10 cellular contexts compared by ENCODE assay signal in genomic region chr17:28346746-28347246, GRCh38. TPM values are rescaled to one million over a fixed set of nuclear protein-coding genes. Genes with fewer than 3 reads are reported as not detected.
A peak's percentile ranks its signal among the peaks of the same experiment; 100 is the strongest.
DNase-seq lines count a peak whose midpoint lies in the region; ATAC-seq, FAIRE-seq and TF ChIP-seq lines count a peak whose summit lies in the region.
"Had no signal": no experiment of that assay in that cellular context is flagged by ENCODE, and none has a peak within 500 bp of the region (broad histone marks: within the 10 kb centered on the region; RNA-seq: fewer than 3 reads in every experiment).

No MANE protein-coding gene starts in this region.

- TF ChIP-seq CTCF in BE2C (IDR thresholded peaks at IDR 0.05; ENCODE audit: low read depth, low read length) (peak; percentile 32), Loucy (conservative IDR thresholded peaks at IDR 0.05; ENCODE audit: low read length) (peak; percentile 32; the same call in 1 of the 2 replicates), choroid plexus epithelial cell (conservative IDR thresholded peaks at IDR 0.05; ENCODE audit: low read depth, low read length) (peak; percentile 64), HepG2 (CRISPR knock-in tag; IDR thresholded peaks at IDR 0.05) (peak; percentile 84)

- peak in 1 of 2 experiments; percentile 37; a peak in 2 of 4 replicates for TF ChIP-seq EP300 in HepG2 (IDR thresholded peaks at IDR 0.05; ENCODE audit: low read depth in 2 of 2, low read length in 2 of 2)
- 0 out of 2 replicates have a peak, but pooled peaks have one; percentile 14 for TF ChIP-seq EP300 in HepG2 (CRISPR knock-in tag; IDR thresholded peaks at IDR 0.05; ENCODE audit: borderline replicate concordance)

- H3K9ac ChIP-seq in Loucy (ENCODE audit: low read depth, low read length, poor library complexity, severe bottlenecking) (no peak overlapping the region), HepG2 (ENCODE audit: insufficient read depth, low read depth, low read length) (no peak overlapping the region)

- H3K27me3 ChIP-seq in BE2C: no peaks in the 10 kb centered on the region
- H3K27me3 ChIP-seq in Loucy (ENCODE audit: insufficient read depth, low read length, poor library complexity, severe bottlenecking): no peaks in the 10 kb centered on the region
- H3K27me3 ChIP-seq in HepG2 (ENCODE audit: control insufficient read depth in 1 of 2, insufficient read depth in 2 of 2, low read length in 2 of 2): no peaks in the 10 kb centered on the region
- H3K27me3 ChIP-seq: SJCRH30 had no signal

- H3K9me3 ChIP-seq in BE2C (no peaks in the 10 kb centered on the region), Loucy (ENCODE audit: insufficient read depth, low read depth, low read length) (no peaks in the 10 kb centered on the region), HepG2 (ENCODE audit: low read length) (no peaks in the 10 kb centered on the region)
- H3K9me3 ChIP-seq: SJCRH30 had no signal

- no peaks in the 10 kb centered on the region for H3K9me2 ChIP-seq in Loucy (replicated peaks; ENCODE audit: low read depth, low read length)

- H3K4me2 ChIP-seq in Loucy (ENCODE audit: low read depth, low read length, poor library complexity, severe bottlenecking) (no peak overlapping the region), HepG2 (ENCODE audit: low read depth, low read length) (peak overlapping the region; percentile 21; the same call in 1 of the 2 replicates)

- POLR2A ChIA-PET in HepG2 (lab: Yijun Ruan, JAX): interaction anchor here (0.9 to 5.7 kb wide), 8 partner anchors 10 to 142 kb away, joined by 3 to 68 read pairs (median 14); partner anchors contain the start of genes IFT20, POLDIP2, SLC46A1 and TMEM97

- peak; percentile 62; the same call in 1 of the 2 replicates for TF ChIP-seq RAD21 in HepG2 (CRISPR knock-in tag; IDR thresholded peaks at IDR 0.05)

- peak; percentile 93 for FAIRE-seq in HepG2 (lab: Jason Lieb, UNC)

- H3K36me3 Mint-ChIP-seq in activated naive CD8-positive, alpha-beta T cell treated with anti-CD3 and anti-CD28 coated beads, Interleukin-2, amount 50 U/mL, for 24 hours (ENCODE audit: low read depth): peaks cover 38% of the 10 kb centered on the region

- no peaks in the 10 kb centered on the region for H3K27me3 Mint-ChIP-seq in activated naive CD8-positive, alpha-beta T cell treated with anti-CD3 and anti-CD28 coated beads, Interleukin-2, amount 50 U/mL, for 24 hours

- no TSS peak for BruUV-seq in HepG2 (replicated peaks; lab: Mats Ljungman, UMichigan)

- H3K4me3 Mint-ChIP-seq in activated naive CD8-positive, alpha-beta T cell treated with anti-CD3 and anti-CD28 coated beads, Interleukin-2, amount 50 U/mL, for 24 hours: no peak overlapping the region
- H3K4me3 Mint-ChIP-seq: activated T-cell treated with anti-CD3 and anti-CD28 coated beads, Interleukin-2, amount 50 U/mL, for 72 hours had no signal

- TF ChIP-seq POLR2A in HepG2 (IDR thresholded peaks at IDR 0.05; ENCODE audit: insufficient read depth in 1 of 2, low read depth in 2 of 2, low read length in 2 of 2): no peak

- H2AFZ ChIP-seq in Loucy (ENCODE audit: low read length): no peak overlapping the region
- H2AFZ ChIP-seq in HepG2 (ENCODE audit: low read length): no peak overlapping the region

- peak overlapping the region; percentile 43 for H3K27ac ChIP-seq in HepG2 (ENCODE audit: extremely low read length, insufficient read depth, low read length)
- H3K27ac ChIP-seq: SJCRH30 had no signal

- no peaks in the 10 kb centered on the region for H3K4me1 Mint-ChIP-seq in activated naive CD8-positive, alpha-beta T cell treated with anti-CD3 and anti-CD28 coated beads, Interleukin-2, amount 50 U/mL, for 24 hours

- intact Hi-C loops in HepG2 (cut with micrococcal nuclease; ENCODE audit: unreplicated experiment): loop anchor here (5.0 kb wide), 1 partner anchor 114 kb away; no protein-coding TSS in a partner anchor

- no peaks in the 10 kb centered on the region for H3F3A ChIP-seq in Loucy (ENCODE audit: low read depth)

- H3K36me3 ChIP-seq in BE2C (0 out of 2 replicates have a peak, but pooled peaks cover 3% of the 10 kb centered on the region), Loucy (ENCODE audit: insufficient read depth, low read length) (peaks cover 47% of the 10 kb centered on the region; the same call in 1 of the 2 replicates), HepG2 (replicated peaks in 1 of 2; ENCODE audit: control insufficient read depth in 1 of 2, insufficient read depth in 2 of 2, low read length in 2 of 2) (peaks cover 31 to 74% of the 10 kb centered on the region in 2 experiments)

- in situ Hi-C loops in HepG2 (cut with HindIII; ENCODE audit: extremely low pct_ligation_motif_present, low pct_unique_long_range_greater_than_20kb): no loop called here

- H3K9me3 Mint-ChIP-seq in activated naive CD8-positive, alpha-beta T cell treated with anti-CD3 and anti-CD28 coated beads, Interleukin-2, amount 50 U/mL, for 24 hours: no peaks in the 10 kb centered on the region
- H3K9me3 Mint-ChIP-seq: activated T-cell treated with anti-CD3 and anti-CD28 coated beads, Interleukin-2, amount 50 U/mL, for 72 hours had no signal

- no peak for DNase-seq in BE2C
- peak; percentile 78 for DNase-seq in choroid plexus epithelial cell (ENCODE audit: low read depth)
- peak; percentile 69 for DNase-seq in HepG2 (ENCODE audit: low spot score)
- no peak for DNase-seq in HuH-7.5 (ENCODE audit: low spot score)
- DNase-seq in activated naive CD8-positive, alpha-beta T cell treated with anti-CD3 and anti-CD28 coated beads, Interleukin-2, amount 50 U/mL, for 24 hours: no peak
- DNase-seq in activated CD8-positive, alpha-beta memory T cell treated with anti-CD3 and anti-CD28 coated beads, Interleukin-2, amount 50 U/mL, for 48 hours: no peak
- DNase-seq: activated T-cell treated with anti-CD3 and anti-CD28 coated beads, Interleukin-2, amount 50 U/mL, for 72 hours had no signal

- 42% methylated on average over 7 of the region's 7 CpGs for WGBS in HepG2 (ENCODE audit: low lambda C conversion rate)

- H3K27ac Mint-ChIP-seq in activated naive CD8-positive, alpha-beta T cell treated with anti-CD3 and anti-CD28 coated beads, Interleukin-2, amount 50 U/mL, for 24 hours: no peak overlapping the region

- CTCF ChIA-PET in HepG2 (lab: Yijun Ruan, JAX; ENCODE audit: low intra/inter-chr PET ratio, low total read pairs): interaction anchor here (0.8 to 1.2 kb wide), 2 partner anchors 70 to 107 kb away, joined by 3 to 4 read pairs; no protein-coding TSS in a partner anchor

- no peak overlapping the region for H3K4me3 ChIP-seq in BE2C (ENCODE audit: low read depth, low read length)
- no peak overlapping the region for H3K4me3 ChIP-seq in Loucy (ENCODE audit: low read length, poor library complexity, severe bottlenecking)
- H3K4me3 ChIP-seq in choroid plexus epithelial cell (ENCODE audit: low read depth, low read length): no peak overlapping the region
- H3K4me3 ChIP-seq in HepG2 (replicated peaks in 1 of 3; ENCODE audit: insufficient read depth in 1 of 3, low read depth in 2 of 3, low read length in 3 of 3): no peak overlapping the region
- H3K4me3 ChIP-seq: SJCRH30 had no signal

- H4K20me1 ChIP-seq in Loucy (ENCODE audit: insufficient read depth, low read length, poor library complexity, severe bottlenecking): no peaks in the 10 kb centered on the region
- H4K20me1 ChIP-seq in HepG2 (ENCODE audit: insufficient read depth, low read length): no peaks in the 10 kb centered on the region

- H3K4me1 ChIP-seq in BE2C (no peaks in the 10 kb centered on the region), Loucy (ENCODE audit: insufficient read depth, low read length, poor library complexity, severe bottlenecking) (no peaks in the 10 kb centered on the region), HepG2 (ENCODE audit: insufficient read depth, low read length) (peaks cover 26% of the 10 kb centered on the region)
- H3K4me1 ChIP-seq: SJCRH30 had no signal

- no peaks in the 10 kb centered on the region for H3K79me2 ChIP-seq in Loucy (ENCODE audit: insufficient read depth, low read length)
- H3K79me2 ChIP-seq in HepG2 (ENCODE audit: insufficient read depth, low read length): no peaks in the 10 kb centered on the region

- ATAC-seq in HepG2: peak; percentile 86
- ATAC-seq in GM21360 (IDR thresholded peaks at IDR 0.05; ENCODE audit: unreplicated experiment): no peak
- ATAC-seq in activated naive CD8-positive, alpha-beta T cell treated with anti-CD3 and anti-CD28 coated beads, Interleukin-2, amount 50 U/mL, for 24 hours: no peak
- ATAC-seq: activated T-cell treated with anti-CD3 and anti-CD28 coated beads, Interleukin-2, amount 50 U/mL, for 72 hours had no signal

RNA-seq across cellular contexts. Expression of gene POLDIP2, which starts 10.5 kb away (rescaled TPM):
- polyA plus RNA-seq in BE2C (2012; ENCODE audit: insufficient read depth, insufficient read length, low read depth): 88.1 TPM
- 114 and 127 TPM in 2 replicates for total RNA-seq in HepG2 (2016; rRNA removed; fragmentation: Illumina TruSeq; extraction: Trizol)
- 63.3 and 67.3 TPM in 2 replicates for total RNA-seq in HepG2 (2016; cell fraction: cytosol; rRNA removed; fragmentation: Illumina TruSeq; extraction: Trizol; ENCODE audit: low read depth)
- 112 and 115 TPM in 2 replicates for total RNA-seq in HepG2 (2016; cell fraction: insoluble cytoplasmic fraction; rRNA removed; fragmentation: Illumina TruSeq; extraction: Trizol)
- 118 and 133 TPM in 2 replicates for total RNA-seq in HepG2 (2016; cell fraction: membrane; rRNA removed; fragmentation: Illumina TruSeq; extraction: Trizol)
- 47.1 and 53.4 TPM in 2 replicates for total RNA-seq in HepG2 (2016; cell fraction: nucleus; rRNA removed; fragmentation: Illumina TruSeq; extraction: Trizol)
- 85.9 and 86.0 TPM in 2 replicates for polyA plus RNA-seq in HepG2 (2011; rRNA removed)
- 82.5 and 91.5 TPM in 2 replicates for polyA plus RNA-seq in HepG2 (2011; cell fraction: cytosol; rRNA removed)
- 40.8 and 49.4 TPM in 2 replicates for polyA plus RNA-seq in HepG2 (2011; cell fraction: nucleus; rRNA removed)
- 60.2 and 73.0 TPM in 2 replicates for polyA plus RNA-seq in HepG2 (2012)
- polyA plus RNA-seq in HepG2 (2016; cell fraction: cytosol; fragmentation: Illumina TruSeq; extraction: Trizol; ENCODE audit: low read depth): 78.3 and 93.1 TPM in 2 replicates
- polyA plus RNA-seq in HepG2 (2016; cell fraction: insoluble cytoplasmic fraction; fragmentation: Illumina TruSeq; extraction: Trizol; ENCODE audit: low read depth): 128 and 147 TPM in 2 replicates
- polyA plus RNA-seq in HepG2 (2016; cell fraction: membrane; fragmentation: Illumina TruSeq; extraction: Trizol; ENCODE audit: low read depth): 120 and 126 TPM in 2 replicates
- polyA plus RNA-seq in HepG2 (2016; cell fraction: nucleus; fragmentation: Illumina TruSeq; extraction: Trizol; ENCODE audit: insufficient read depth, low read depth): 79.9 and 84.9 TPM in 2 replicates
- 108 and 190 TPM in 2 replicates for polyA minus RNA-seq in HepG2 (2011; rRNA and poly(A)+ RNA removed; ENCODE audit: low replicate concordance)
- 42.1 and 47.7 TPM in 2 replicates for polyA minus RNA-seq in HepG2 (2011; cell fraction: cytosol; rRNA and poly(A)+ RNA removed)
- polyA minus RNA-seq in HepG2 (2011; cell fraction: nucleus; rRNA and poly(A)+ RNA removed): 22.0 and 26.2 TPM in 2 replicates

RNA-seq across cellular contexts. Expression of gene TNFAIP1, which starts 11.2 kb away (rescaled TPM):
- polyA plus RNA-seq in BE2C (2012; ENCODE audit: insufficient read depth, insufficient read length, low read depth): 21.0 TPM
- 17.5 and 18.7 TPM in 2 replicates for total RNA-seq in HepG2 (2016; rRNA removed; fragmentation: Illumina TruSeq; extraction: Trizol)
- 3.0 and 3.3 TPM in 2 replicates for total RNA-seq in HepG2 (2016; cell fraction: cytosol; rRNA removed; fragmentation: Illumina TruSeq; extraction: Trizol; ENCODE audit: low read depth)
- total RNA-seq in HepG2 (2016; cell fraction: insoluble cytoplasmic fraction; rRNA removed; fragmentation: Illumina TruSeq; extraction: Trizol): 17.6 and 18.0 TPM in 2 replicates
- total RNA-seq in HepG2 (2016; cell fraction: membrane; rRNA removed; fragmentation: Illumina TruSeq; extraction: Trizol): 10.3 and 13.6 TPM in 2 replicates
- 10.7 and 12.2 TPM in 2 replicates for total RNA-seq in HepG2 (2016; cell fraction: nucleus; rRNA removed; fragmentation: Illumina TruSeq; extraction: Trizol)
- polyA plus RNA-seq in HepG2 (2011; rRNA removed): 40.6 and 42.8 TPM in 2 replicates
- 26.7 and 28.6 TPM in 2 replicates for polyA plus RNA-seq in HepG2 (2011; cell fraction: cytosol; rRNA removed)
- polyA plus RNA-seq in HepG2 (2011; cell fraction: nucleus; rRNA removed): 42.5 and 48.1 TPM in 2 replicates
- 16.3 and 24.4 TPM in 2 replicates for polyA plus RNA-seq in HepG2 (2012)
- 3.2 and 5.3 TPM in 2 replicates for polyA plus RNA-seq in HepG2 (2016; cell fraction: cytosol; fragmentation: Illumina TruSeq; extraction: Trizol; ENCODE audit: low read depth)
- polyA plus RNA-seq in HepG2 (2016; cell fraction: insoluble cytoplasmic fraction; fragmentation: Illumina TruSeq; extraction: Trizol; ENCODE audit: low read depth): 18.4 and 21.2 TPM in 2 replicates
- polyA plus RNA-seq in HepG2 (2016; cell fraction: membrane; fragmentation: Illumina TruSeq; extraction: Trizol; ENCODE audit: low read depth): 8.2 and 8.8 TPM in 2 replicates
- 17.9 and 19.3 TPM in 2 replicates for polyA plus RNA-seq in HepG2 (2016; cell fraction: nucleus; fragmentation: Illumina TruSeq; extraction: Trizol; ENCODE audit: insufficient read depth, low read depth)
- polyA minus RNA-seq in HepG2 (2011; rRNA and poly(A)+ RNA removed; ENCODE audit: low replicate concordance): 67.1 and 165 TPM in 2 replicates
- polyA minus RNA-seq in HepG2 (2011; cell fraction: cytosol; rRNA and poly(A)+ RNA removed): 30.3 and 32.2 TPM in 2 replicates
- 20.6 and 26.7 TPM in 2 replicates for polyA minus RNA-seq in HepG2 (2011; cell fraction: nucleus; rRNA and poly(A)+ RNA removed)

RNA-seq across cellular contexts. Expression of gene IFT20, which starts 11.5 kb away (rescaled TPM):
- polyA plus RNA-seq in BE2C (2012; ENCODE audit: insufficient read depth, insufficient read length, low read depth): 19.5 TPM
- total RNA-seq in HepG2 (2016; rRNA removed; fragmentation: Illumina TruSeq; extraction: Trizol): 23.4 and 28.0 TPM in 2 replicates
- total RNA-seq in HepG2 (2016; cell fraction: cytosol; rRNA removed; fragmentation: Illumina TruSeq; extraction: Trizol; ENCODE audit: low read depth): 49.6 and 59.0 TPM in 2 replicates
- 22.8 and 29.8 TPM in 2 replicates for total RNA-seq in HepG2 (2016; cell fraction: insoluble cytoplasmic fraction; rRNA removed; fragmentation: Illumina TruSeq; extraction: Trizol)
- 51.8 and 54.0 TPM in 2 replicates for total RNA-seq in HepG2 (2016; cell fraction: membrane; rRNA removed; fragmentation: Illumina TruSeq; extraction: Trizol)
- total RNA-seq in HepG2 (2016; cell fraction: nucleus; rRNA removed; fragmentation: Illumina TruSeq; extraction: Trizol): 22.4 and 24.3 TPM in 2 replicates
- polyA plus RNA-seq in HepG2 (2011; rRNA removed): 33.9 and 37.8 TPM in 2 replicates
- polyA plus RNA-seq in HepG2 (2011; cell fraction: cytosol; rRNA removed): 23.5 and 23.7 TPM in 2 replicates
- 39.0 and 42.0 TPM in 2 replicates for polyA plus RNA-seq in HepG2 (2011; cell fraction: nucleus; rRNA removed)
- polyA plus RNA-seq in HepG2 (2012): 22.5 and 25.6 TPM in 2 replicates
- 50.1 and 61.3 TPM in 2 replicates for polyA plus RNA-seq in HepG2 (2016; cell fraction: cytosol; fragmentation: Illumina TruSeq; extraction: Trizol; ENCODE audit: low read depth)
- 21.7 and 23.6 TPM in 2 replicates for polyA plus RNA-seq in HepG2 (2016; cell fraction: insoluble cytoplasmic fraction; fragmentation: Illumina TruSeq; extraction: Trizol; ENCODE audit: low read depth)
- 44.5 and 49.9 TPM in 2 replicates for polyA plus RNA-seq in HepG2 (2016; cell fraction: membrane; fragmentation: Illumina TruSeq; extraction: Trizol; ENCODE audit: low read depth)
- polyA plus RNA-seq in HepG2 (2016; cell fraction: nucleus; fragmentation: Illumina TruSeq; extraction: Trizol; ENCODE audit: insufficient read depth, low read depth): 39.5 and 42.9 TPM in 2 replicates
- 13.0 and 13.9 TPM in 2 replicates for polyA minus RNA-seq in HepG2 (2011; rRNA and poly(A)+ RNA removed; ENCODE audit: low replicate concordance)
- polyA minus RNA-seq in HepG2 (2011; cell fraction: cytosol; rRNA and poly(A)+ RNA removed): 5.7 and 7.1 TPM in 2 replicates
- 14.9 and 18.4 TPM in 2 replicates for polyA minus RNA-seq in HepG2 (2011; cell fraction: nucleus; rRNA and poly(A)+ RNA removed)

RNA-seq across cellular contexts. Expression of gene SEBOX, which starts 18.2 kb away (rescaled TPM):
- polyA plus RNA-seq in BE2C (2012; ENCODE audit: insufficient read depth, insufficient read length, low read depth): not detected
- total RNA-seq in HepG2 (2016; rRNA removed; fragmentation: Illumina TruSeq; extraction: Trizol): not detected in 2 replicates
- not detected in 2 replicates for total RNA-seq in HepG2 (2016; cell fraction: cytosol; rRNA removed; fragmentation: Illumina TruSeq; extraction: Trizol; ENCODE audit: low read depth)
- not detected in 2 replicates for total RNA-seq in HepG2 (2016; cell fraction: insoluble cytoplasmic fraction; rRNA removed; fragmentation: Illumina TruSeq; extraction: Trizol)
- total RNA-seq in HepG2 (2016; cell fraction: membrane; rRNA removed; fragmentation: Illumina TruSeq; extraction: Trizol): not detected in 2 replicates
- total RNA-seq in HepG2 (2016; cell fraction: nucleus; rRNA removed; fragmentation: Illumina TruSeq; extraction: Trizol): not detected in 2 replicates
- polyA plus RNA-seq in HepG2 (2011; rRNA removed): not detected in 2 replicates
- not detected in 2 replicates for polyA plus RNA-seq in HepG2 (2011; cell fraction: cytosol; rRNA removed)
- 0.43 TPM in 1 of 2 replicates, not detected in the other for polyA plus RNA-seq in HepG2 (2011; cell fraction: nucleus; rRNA removed)
- not detected in 2 replicates for polyA plus RNA-seq in HepG2 (2012)
- not detected in 2 replicates for polyA plus RNA-seq in HepG2 (2016; cell fraction: cytosol; fragmentation: Illumina TruSeq; extraction: Trizol; ENCODE audit: low read depth)
- not detected in 2 replicates for polyA plus RNA-seq in HepG2 (2016; cell fraction: insoluble cytoplasmic fraction; fragmentation: Illumina TruSeq; extraction: Trizol; ENCODE audit: low read depth)
- polyA plus RNA-seq in HepG2 (2016; cell fraction: membrane; fragmentation: Illumina TruSeq; extraction: Trizol; ENCODE audit: low read depth): not detected in 2 replicates
- polyA plus RNA-seq in HepG2 (2016; cell fraction: nucleus; fragmentation: Illumina TruSeq; extraction: Trizol; ENCODE audit: insufficient read depth, low read depth): not detected in 2 replicates
- 0.34 TPM in 1 of 2 replicates, not detected in the other for polyA minus RNA-seq in HepG2 (2011; rRNA and poly(A)+ RNA removed; ENCODE audit: low replicate concordance)
- not detected in 2 replicates for polyA minus RNA-seq in HepG2 (2011; cell fraction: cytosol; rRNA and poly(A)+ RNA removed)
- not detected in 2 replicates for polyA minus RNA-seq in HepG2 (2011; cell fraction: nucleus; rRNA and poly(A)+ RNA removed)
- total RNA-seq: activated T-cell treated with anti-CD3 and anti-CD28 coated beads, Interleukin-2, amount 50 U/mL, for 72 hours; SJCRH30 had no signal

RNA-seq across cellular contexts. Expression of gene VTN, which starts 23.3 kb away (rescaled TPM):
- polyA plus RNA-seq in BE2C (2012; ENCODE audit: insufficient read depth, insufficient read length, low read depth): 0.31 TPM
- 43.9 and 108 TPM in 2 replicates for total RNA-seq in HepG2 (2016; rRNA removed; fragmentation: Illumina TruSeq; extraction: Trizol)
- 11.6 and 13.5 TPM in 2 replicates for total RNA-seq in HepG2 (2016; cell fraction: cytosol; rRNA removed; fragmentation: Illumina TruSeq; extraction: Trizol; ENCODE audit: low read depth)
- 42.5 and 110 TPM in 2 replicates for total RNA-seq in HepG2 (2016; cell fraction: insoluble cytoplasmic fraction; rRNA removed; fragmentation: Illumina TruSeq; extraction: Trizol)
- 21.9 and 23.9 TPM in 2 replicates for total RNA-seq in HepG2 (2016; cell fraction: membrane; rRNA removed; fragmentation: Illumina TruSeq; extraction: Trizol)
- 103 and 124 TPM in 2 replicates for total RNA-seq in HepG2 (2016; cell fraction: nucleus; rRNA removed; fragmentation: Illumina TruSeq; extraction: Trizol)
- 131 and 230 TPM in 2 replicates for polyA plus RNA-seq in HepG2 (2011; rRNA removed)
- polyA plus RNA-seq in HepG2 (2011; cell fraction: cytosol; rRNA removed): 124 and 146 TPM in 2 replicates
- polyA plus RNA-seq in HepG2 (2011; cell fraction: nucleus; rRNA removed): 140 and 166 TPM in 2 replicates
- 284 and 339 TPM in 2 replicates for polyA plus RNA-seq in HepG2 (2012)
- polyA plus RNA-seq in HepG2 (2016; cell fraction: cytosol; fragmentation: Illumina TruSeq; extraction: Trizol; ENCODE audit: low read depth): 22.3 and 24.7 TPM in 2 replicates
- polyA plus RNA-seq in HepG2 (2016; cell fraction: insoluble cytoplasmic fraction; fragmentation: Illumina TruSeq; extraction: Trizol; ENCODE audit: low read depth): 46.3 and 58.2 TPM in 2 replicates
- 29.7 and 32.6 TPM in 2 replicates for polyA plus RNA-seq in HepG2 (2016; cell fraction: membrane; fragmentation: Illumina TruSeq; extraction: Trizol; ENCODE audit: low read depth)
- polyA plus RNA-seq in HepG2 (2016; cell fraction: nucleus; fragmentation: Illumina TruSeq; extraction: Trizol; ENCODE audit: insufficient read depth, low read depth): 199 and 223 TPM in 2 replicates
- 37.6 and 134 TPM in 2 replicates for polyA minus RNA-seq in HepG2 (2011; rRNA and poly(A)+ RNA removed; ENCODE audit: low replicate concordance)
- 45.8 and 97.8 TPM in 2 replicates for polyA minus RNA-seq in HepG2 (2011; cell fraction: cytosol; rRNA and poly(A)+ RNA removed)
- 30.3 and 66.1 TPM in 2 replicates for polyA minus RNA-seq in HepG2 (2011; cell fraction: nucleus; rRNA and poly(A)+ RNA removed)

Comparison
In these comparisons a context has a peak if more than half of its experiments do, and no peak if none do; other contexts are left out.
1. DNase-seq: peak in choroid plexus epithelial cell (single experiment) and HepG2 (single experiment); none in BE2C (single experiment), HuH-7.5 (single experiment), activated naive CD8-positive, alpha-beta T cell treated with anti-CD3 and anti-CD28 coated beads, Interleukin-2, amount 50 U/mL, for 24 hours (single experiment) and activated CD8-positive, alpha-beta memory T cell treated with anti-CD3 and anti-CD28 coated beads, Interleukin-2, amount 50 U/mL, for 48 hours (single experiment).
2. CTCF ChIP-seq: peak in every context shown above with its lines; median percentile 84 in HepG2; 64 in choroid plexus epithelial cell; 32 in BE2C; 32 in Loucy.